ENCODE assay signal across 9 cellular contexts in genomic region chr12:130747867-130748740, GRCh38. TPM values are rescaled to one million over a fixed set of nuclear protein-coding genes. Genes with fewer than 3 reads are reported as not detected.
A peak's percentile ranks its signal among the peaks of the same experiment; 100 is the strongest.
DNase-seq lines count a peak whose midpoint lies in the region; ATAC-seq and TF ChIP-seq lines count a peak whose summit lies in the region.
"Had no signal": no experiment of that assay in that cellular context is flagged by ENCODE, and none has a peak within 500 bp of the region (broad histone marks: within the 10 kb centered on the region; RNA-seq: fewer than 3 reads in every experiment).

No MANE protein-coding gene starts in this region.

- no peak overlapping the region for H3K27ac Mint-ChIP-seq in Calu3 (ENCODE audit: unreplicated experiment)
- H3K27ac Mint-ChIP-seq in naive thymus-derived CD8-positive, alpha-beta T cell: peak overlapping the region in 7 of 10 donors; percentile 29 to 79 (median 50)
- no peak overlapping the region for H3K27ac Mint-ChIP-seq in stimulated activated naive B cell treated with anti-CD40 and anti-IgM and Interleukin-4, amounts not matched to agents 10 μg/mL and 1 μg/mL and 100 μg/mL, for 72 hours
- H3K27ac Mint-ChIP-seq: activated naive CD8-positive, alpha-beta T cell had no signal

- TF ChIP-seq CTCF in Calu3 (IDR thresholded peaks at IDR 0.05; ENCODE audit: unreplicated experiment): peak; percentile 90
- TF ChIP-seq CTCF in epithelial cell of proximal tubule (conservative IDR thresholded peaks at IDR 0.05; ENCODE audit: low read depth, low read length): peak; percentile 96

- no peaks in the 10 kb centered on the region for H3K9me3 Mint-ChIP-seq in Calu3 (ENCODE audit: low read depth, unreplicated experiment)
- peaks cover 0 to 8% (median 0%) of the 10 kb centered on the region in 9 donors for H3K9me3 Mint-ChIP-seq in naive thymus-derived CD8-positive, alpha-beta T cell
- peaks cover 0 to 3% of the 10 kb centered on the region in 2 donors for H3K9me3 Mint-ChIP-seq in stimulated activated naive B cell treated with anti-CD40 and anti-IgM and Interleukin-4, amounts not matched to agents 10 μg/mL and 1 μg/mL and 100 μg/mL, for 72 hours

- intact Hi-C loops in Calu3 (cut with micrococcal nuclease; ENCODE audit: unreplicated experiment): loop anchor here (5.0 kb wide), 2 partner anchors 346 to 411 kb away; partner anchors contain the start of gene PIWIL1

- peak; percentile 93 for ATAC-seq in GM21367 (IDR thresholded peaks at IDR 0.05; ENCODE audit: unreplicated experiment)
- peak; percentile 84 to 91 for ATAC-seq in naive thymus-derived CD8-positive, alpha-beta T cell
- peak; percentile 97 to 99 for ATAC-seq in stimulated activated naive B cell treated with anti-CD40 and anti-IgM and Interleukin-4, amounts not matched to agents 10 μg/mL and 1 μg/mL and 100 μg/mL, for 72 hours (replicated peaks)

- POLR2A ChIA-PET in naive thymus-derived CD8-positive, alpha-beta T cell (lab: Charles Lee): no interaction called here

- CTCF ChIA-PET in Calu3 (lab: Charles Lee): interaction anchor here (0.6 to 1.3 kb wide), 2 partner anchors 12 to 513 kb away, joined by 3 read pairs; no protein-coding TSS in a partner anchor

- no TSS peak for BruUV-seq in Calu3 (replicated peaks; lab: Mats Ljungman, UMichigan)

- H3K27me3 Mint-ChIP-seq in Calu3 (ENCODE audit: unreplicated experiment): peaks cover 26% of the 10 kb centered on the region
- H3K27me3 Mint-ChIP-seq in naive thymus-derived CD8-positive, alpha-beta T cell: peaks cover 8 to 34% (median 18%) of the 10 kb centered on the region in 5 donors
- H3K27me3 Mint-ChIP-seq in stimulated activated naive B cell treated with anti-CD40 and anti-IgM and Interleukin-4, amounts not matched to agents 10 μg/mL and 1 μg/mL and 100 μg/mL, for 72 hours: peaks cover 18 to 34% of the 10 kb centered on the region in 2 donors

- no peak overlapping the region for H3K4me3 ChIP-seq in epithelial cell of proximal tubule (ENCODE audit: low read depth, low read length)

- no peak overlapping the region for H3K4me3 Mint-ChIP-seq in Calu3 (ENCODE audit: low read depth, unreplicated experiment)
- H3K4me3 Mint-ChIP-seq in naive thymus-derived CD8-positive, alpha-beta T cell: peak overlapping the region in 5 of 10 donors; percentile 1 to 60 (median 20)
- H3K4me3 Mint-ChIP-seq in stimulated activated naive B cell treated with anti-CD40 and anti-IgM and Interleukin-4, amounts not matched to agents 10 μg/mL and 1 μg/mL and 100 μg/mL, for 72 hours: no peak overlapping the region
- H3K4me3 Mint-ChIP-seq: activated naive CD8-positive, alpha-beta T cell had no signal

- peak; percentile 85 for DNase-seq in Calu3
- DNase-seq in HT1080 (ENCODE audit: low read depth): peak; percentile 58
- peak; percentile 65 for DNase-seq in NOMO-1 treated with dmso at 0.1 percent for 144 hours (lab: John Stamatoyannopoulos, UW; ENCODE audit: unreplicated experiment)
- peak; percentile 46 for DNase-seq in activated CD8-positive, alpha-beta memory T cell treated with anti-CD3 and anti-CD28 coated beads, Interleukin-2, amount 50 U/mL, for 24 hours (ENCODE audit: extremely low read depth)
- DNase-seq in epithelial cell of proximal tubule (ENCODE audit: low read depth): no peak
- DNase-seq in naive thymus-derived CD8-positive, alpha-beta T cell: peak; percentile 41 to 79 (median 64)
- DNase-seq in stimulated activated naive B cell treated with anti-CD40 and anti-IgM and Interleukin-4, amounts not matched to agents 10 μg/mL and 1 μg/mL and 100 μg/mL, for 72 hours: peak; percentile 53

- peaks cover 8% of the 10 kb centered on the region for H3K36me3 Mint-ChIP-seq in Calu3 (ENCODE audit: insufficient read depth, unreplicated experiment)
- no peaks in the 10 kb centered on the region for H3K36me3 Mint-ChIP-seq in naive thymus-derived CD8-positive, alpha-beta T cell
- no peaks in the 10 kb centered on the region for H3K36me3 Mint-ChIP-seq in stimulated activated naive B cell treated with anti-CD40 and anti-IgM and Interleukin-4, amounts not matched to agents 10 μg/mL and 1 μg/mL and 100 μg/mL, for 72 hours
- H3K36me3 Mint-ChIP-seq: activated naive CD8-positive, alpha-beta T cell had no signal

- H3K4me1 Mint-ChIP-seq in Calu3 (ENCODE audit: low read depth, unreplicated experiment): no peaks in the 10 kb centered on the region
- H3K4me1 Mint-ChIP-seq in naive thymus-derived CD8-positive, alpha-beta T cell: peaks cover 5 to 11% (median 7%) of the 10 kb centered on the region in 4 donors
- H3K4me1 Mint-ChIP-seq in stimulated activated naive B cell treated with anti-CD40 and anti-IgM and Interleukin-4, amounts not matched to agents 10 μg/mL and 1 μg/mL and 100 μg/mL, for 72 hours: peaks cover 11 to 14% of the 10 kb centered on the region in 2 donors

RNA-seq across cellular contexts. Expression of gene RIMBP2, which starts 32.0 kb away (rescaled TPM):
- 6.1 and 6.2 TPM in 2 replicates for total RNA-seq in Calu3 (2022)
- total RNA-seq in HT1080 (2014; rRNA removed; shearing (Covaris generic)): 0.07 TPM in 1 of 2 replicates, not detected in the other
- polyA plus RNA-seq in HT1080 (2015; cell fraction: cytosol; rRNA removed): not detected in 2 replicates
- not detected in 2 replicates for polyA plus RNA-seq in HT1080 (2015; cell fraction: nucleus; rRNA removed)
- total RNA-seq in epithelial cell of proximal tubule: 0.72 and 0.98 TPM in 2 replicates
- total RNA-seq in naive thymus-derived CD8-positive, alpha-beta T cell: not detected
- polyA plus RNA-seq in naive thymus-derived CD8-positive, alpha-beta T cell: not detected

Comparison
In these comparisons a context has a peak if more than half of its experiments do, and no peak if none do; other contexts are left out.
1. H3K27ac Mint-ChIP-seq: peak in naive thymus-derived CD8-positive, alpha-beta T cell (7 of 10); none in Calu3 (single experiment) and stimulated activated naive B cell treated with anti-CD40 and anti-IgM and Interleukin-4, amounts not matched to agents 10 μg/mL and 1 μg/mL and 100 μg/mL, for 72 hours (single experiment).
2. Peak in every context shown above with its lines, with median percentiles within 50 percentile points of each other: ATAC-seq.